In genomic region chr3:32389577-32389976, GRCh38 we compare ENCODE assay signal across 8 cellular contexts. TPM values are rescaled to one million over a fixed set of nuclear protein-coding genes. Genes with fewer than 3 reads are reported as not detected.
DNase-seq lines count a peak whose midpoint lies in the region; ATAC-seq, FAIRE-seq and TF ChIP-seq lines count a peak whose summit lies in the region.
"Not testable (repeated sequence)": the region's sequence is repeated elsewhere in the genome, so short reads cannot be mapped to it uniquely, and the experiment has no call there.

No MANE protein-coding gene starts in this region.

- H3K27me3 Mint-ChIP-seq in CD4-positive, CD25-positive, alpha-beta regulatory T cell; T-cell; activated CD8-positive, alpha-beta T cell treated with anti-CD3 and anti-CD28 coated beads, Interleukin-2, amount 10 ng/mL, durations not matched to agents 7 days and 5 days (ENCODE audit: low read depth); type B pancreatic cell: not testable (repeated sequence)
- H3K27me3 Mint-ChIP-seq in activated naive CD4-positive, alpha-beta T cell treated with anti-CD3 and anti-CD28 coated beads, Interleukin-2, amount 10 ng/mL, durations not matched to agents 7 days and 5 days = peaks cover 13% of the 10 kb centered on the region

- H3K36me3 ChIP-seq in CD4-positive, CD25-positive, alpha-beta regulatory T cell (ENCODE audit: control insufficient read depth, insufficient read depth, low read length); bronchial epithelial cell (ENCODE audit: control insufficient read depth, insufficient read depth, low read length); mesenchymal stem cell (ENCODE audit: control insufficient read depth in 1 of 2, insufficient read depth in 2 of 2, low read depth in 1 of 2, low read length in 2 of 2): not testable (repeated sequence)

- CTCF ChIA-PET in T-cell (lab: Charles Lee) = interaction anchor here (0.6 to 1.9 kb wide), 7 partner anchors 15 to 371 kb away, joined by 3 to 10 read pairs (median 5); no protein-coding TSS in a partner anchor
- CTCF ChIA-PET in activated CD8-positive, alpha-beta T cell treated with anti-CD3 and anti-CD28 coated beads, Interleukin-2, amount 10 ng/mL, durations not matched to agents 7 days and 5 days (lab: Charles Lee) = interaction anchor here (0.6 to 7.3 kb wide), 5 partner anchors 14 to 146 kb away, joined by 3 to 60 read pairs (median 16); no protein-coding TSS in a partner anchor
- CTCF ChIA-PET in activated naive CD4-positive, alpha-beta T cell treated with anti-CD3 and anti-CD28 coated beads, Interleukin-2, amount 10 ng/mL, durations not matched to agents 7 days and 5 days (lab: Charles Lee) = interaction anchor here (3.0 to 3.1 kb wide), 2 partner anchors 14 to 78 kb away, joined by 18 to 30 read pairs; no protein-coding TSS in a partner anchor

- not testable (repeated sequence) for H3K36me3 Mint-ChIP-seq in CD4-positive, CD25-positive, alpha-beta regulatory T cell; T-cell; activated naive CD4-positive, alpha-beta T cell treated with anti-CD3 and anti-CD28 coated beads, Interleukin-2, amount 10 ng/mL, durations not matched to agents 7 days and 5 days; type B pancreatic cell
- peaks cover 14% of the 10 kb centered on the region for H3K36me3 Mint-ChIP-seq in activated CD8-positive, alpha-beta T cell treated with anti-CD3 and anti-CD28 coated beads, Interleukin-2, amount 10 ng/mL, durations not matched to agents 7 days and 5 days (ENCODE audit: low read depth)

- peak overlapping the region in 3 of 4 donors; percentile 46 to 65 (median 47) for H3K4me3 Mint-ChIP-seq in CD4-positive, CD25-positive, alpha-beta regulatory T cell
- peak overlapping the region in 2 of 3 donors; percentile 28 to 43 for H3K4me3 Mint-ChIP-seq in T-cell
- peak overlapping the region; percentile 6 for H3K4me3 Mint-ChIP-seq in activated CD8-positive, alpha-beta T cell treated with anti-CD3 and anti-CD28 coated beads, Interleukin-2, amount 10 ng/mL, durations not matched to agents 7 days and 5 days
- H3K4me3 Mint-ChIP-seq in activated naive CD4-positive, alpha-beta T cell treated with anti-CD3 and anti-CD28 coated beads, Interleukin-2, amount 10 ng/mL, durations not matched to agents 7 days and 5 days = peak overlapping the region; percentile 13
- peak overlapping the region; percentile 10 for H3K4me3 Mint-ChIP-seq in type B pancreatic cell

- not testable (repeated sequence) for FAIRE-seq in bronchial epithelial cell (lab: Jason Lieb, UNC)

- not testable (repeated sequence) for H3K9ac ChIP-seq in mesenchymal stem cell (ENCODE audit: low read length)

- H3K4me1 ChIP-seq in CD4-positive, CD25-positive, alpha-beta regulatory T cell (ENCODE audit: control insufficient read depth, insufficient read depth, low read length, poor library complexity, severe bottlenecking) = peaks cover 32% of the 10 kb centered on the region
- H3K4me1 ChIP-seq in mesenchymal stem cell (ENCODE audit: control insufficient read depth, insufficient read depth, low read depth, low read length) = not testable (repeated sequence)

- not testable (repeated sequence) for DNase-seq in CD4-positive, CD25-positive, alpha-beta regulatory T cell; T-cell; activated CD8-positive, alpha-beta T cell treated with anti-CD3 and anti-CD28 coated beads, Interleukin-2, amount 10 ng/mL, durations not matched to agents 7 days and 5 days; activated naive CD4-positive, alpha-beta T cell treated with anti-CD3 and anti-CD28 coated beads, Interleukin-2, amount 10 ng/mL, durations not matched to agents 7 days and 5 days; type B pancreatic cell (ENCODE audit: extremely low spot score, unreplicated experiment)
- peak; percentile 66 for DNase-seq in HT1080 (ENCODE audit: low read depth)
- peak; percentile 54 for DNase-seq in bronchial epithelial cell (ENCODE audit: low read depth)
- peak; percentile 18 for DNase-seq in mesenchymal stem cell

- H3K79me1 ChIP-seq in mesenchymal stem cell (replicated peaks; ENCODE audit: low read length, poor library complexity, severe bottlenecking) = peaks cover 16% of the 10 kb centered on the region

- H3K14ac ChIP-seq in mesenchymal stem cell (ENCODE audit: low read length in 2 of 2) = not testable (repeated sequence)

- not testable (repeated sequence) for ATAC-seq in CD4-positive, CD25-positive, alpha-beta regulatory T cell (ENCODE audit: low read depth in 2 of 2); T-cell (replicated peaks in 1 of 4); activated CD8-positive, alpha-beta T cell treated with anti-CD3 and anti-CD28 coated beads, Interleukin-2, amount 10 ng/mL, durations not matched to agents 7 days and 5 days

- H3K27ac ChIP-seq in CD4-positive, CD25-positive, alpha-beta regulatory T cell (ENCODE audit: insufficient read depth, low read length, poor library complexity, severe bottlenecking); mesenchymal stem cell (ENCODE audit: low read length, poor library complexity, severe bottlenecking): not testable (repeated sequence)

- H3K27ac Mint-ChIP-seq in CD4-positive, CD25-positive, alpha-beta regulatory T cell = peak overlapping the region; percentile 72 to 87 (median 80)
- H3K27ac Mint-ChIP-seq in T-cell = peak overlapping the region; percentile 65 to 96
- not testable (repeated sequence) for H3K27ac Mint-ChIP-seq in activated CD8-positive, alpha-beta T cell treated with anti-CD3 and anti-CD28 coated beads, Interleukin-2, amount 10 ng/mL, durations not matched to agents 7 days and 5 days; activated naive CD4-positive, alpha-beta T cell treated with anti-CD3 and anti-CD28 coated beads, Interleukin-2, amount 10 ng/mL, durations not matched to agents 7 days and 5 days; type B pancreatic cell

- not testable (repeated sequence) for H3K4me3 ChIP-seq in CD4-positive, CD25-positive, alpha-beta regulatory T cell (ENCODE audit: low read depth, low read length); bronchial epithelial cell (ENCODE audit: low read depth, low read length); mesenchymal stem cell (ENCODE audit: insufficient read depth in 1 of 2, low read depth in 1 of 2, low read length in 2 of 2)

- H3K4ac ChIP-seq in mesenchymal stem cell (ENCODE audit: low read depth in 1 of 2, low read length in 2 of 2) = not testable (repeated sequence)

- 71% methylated on average over 2 of the region's 2 CpGs for WGBS in mesenchymal stem cell

- H2AK5ac ChIP-seq in mesenchymal stem cell (ENCODE audit: low read length, severe bottlenecking) = not testable (repeated sequence)

- H2BK15ac ChIP-seq in mesenchymal stem cell (ENCODE audit: low read depth, poor library complexity, severe bottlenecking) = not testable (repeated sequence)

- not testable (repeated sequence) for H3K9me3 Mint-ChIP-seq in CD4-positive, CD25-positive, alpha-beta regulatory T cell; T-cell; activated CD8-positive, alpha-beta T cell treated with anti-CD3 and anti-CD28 coated beads, Interleukin-2, amount 10 ng/mL, durations not matched to agents 7 days and 5 days (ENCODE audit: insufficient read depth); activated naive CD4-positive, alpha-beta T cell treated with anti-CD3 and anti-CD28 coated beads, Interleukin-2, amount 10 ng/mL, durations not matched to agents 7 days and 5 days; type B pancreatic cell

- not testable (repeated sequence) for H3K18ac ChIP-seq in mesenchymal stem cell (ENCODE audit: low read depth in 1 of 2, low read length in 2 of 2)

- not testable (repeated sequence) for H2BK12ac ChIP-seq in mesenchymal stem cell (ENCODE audit: low read length in 2 of 2)

- H3K4me1 Mint-ChIP-seq in CD4-positive, CD25-positive, alpha-beta regulatory T cell = peaks cover 23 to 58% (median 40%) of the 10 kb centered on the region in 4 donors
- H3K4me1 Mint-ChIP-seq in T-cell (peaks cover 34 to 48% (median 45%) of the 10 kb centered on the region in 3 donors), type B pancreatic cell (ENCODE audit: unreplicated experiment) (peaks cover 30% of the 10 kb centered on the region)
- H3K4me1 Mint-ChIP-seq in activated CD8-positive, alpha-beta T cell treated with anti-CD3 and anti-CD28 coated beads, Interleukin-2, amount 10 ng/mL, durations not matched to agents 7 days and 5 days (ENCODE audit: low read depth) = peaks cover 36% of the 10 kb centered on the region
- H3K4me1 Mint-ChIP-seq in activated naive CD4-positive, alpha-beta T cell treated with anti-CD3 and anti-CD28 coated beads, Interleukin-2, amount 10 ng/mL, durations not matched to agents 7 days and 5 days = peaks cover 35% of the 10 kb centered on the region

- H3K27me3 ChIP-seq in CD4-positive, CD25-positive, alpha-beta regulatory T cell (ENCODE audit: control insufficient read depth, insufficient read depth, low read length); bronchial epithelial cell (ENCODE audit: control insufficient read depth, insufficient read depth, low read length); mesenchymal stem cell (ENCODE audit: control insufficient read depth in 1 of 2, insufficient read depth in 1 of 2, low read length in 2 of 2): not testable (repeated sequence)

- H4K91ac ChIP-seq in mesenchymal stem cell (ENCODE audit: low read length) = not testable (repeated sequence)

- TF ChIP-seq CTCF in bronchial epithelial cell (IDR thresholded peaks at IDR 0.05; ENCODE audit: insufficient read depth, low read length, severe bottlenecking); type B pancreatic cell (conservative IDR thresholded peaks at IDR 0.05): not testable (repeated sequence)

- POLR2A ChIA-PET in T-cell (lab: Charles Lee) = interaction anchor here in 1 of 2 donors (1.4 kb wide), 1 partner anchor 11 kb away, joined by 6 read pairs; no protein-coding TSS in a partner anchor
- POLR2A ChIA-PET in activated CD8-positive, alpha-beta T cell treated with anti-CD3 and anti-CD28 coated beads, Interleukin-2, amount 10 ng/mL, durations not matched to agents 7 days and 5 days (lab: Charles Lee) = interaction anchor here (0.6 to 2.9 kb wide), 2 partner anchors 71 to 81 kb away, joined by 3 to 9 read pairs; no protein-coding TSS in a partner anchor

- not testable (repeated sequence) for H2BK5ac ChIP-seq in mesenchymal stem cell (ENCODE audit: low read depth, low read length, poor library complexity, severe bottlenecking)

- not testable (repeated sequence) for H4K8ac ChIP-seq in mesenchymal stem cell (ENCODE audit: low read length)

- not testable (repeated sequence) for H2BK120ac ChIP-seq in mesenchymal stem cell (ENCODE audit: low read depth, low read length)

- H2AFZ ChIP-seq in mesenchymal stem cell (ENCODE audit: low read depth, low read length) = not testable (repeated sequence)

- not testable (repeated sequence) for H3K4me2 ChIP-seq in mesenchymal stem cell (ENCODE audit: low read length, poor library complexity, severe bottlenecking)

- not testable (repeated sequence) for H3K23ac ChIP-seq in mesenchymal stem cell (ENCODE audit: low read length in 2 of 2)

- H3K9me3 ChIP-seq in CD4-positive, CD25-positive, alpha-beta regulatory T cell (ENCODE audit: control insufficient read depth in 2 of 2, low read length in 2 of 2); mesenchymal stem cell (ENCODE audit: control insufficient read depth, low read length): not testable (repeated sequence)

RNA-seq across cellular contexts. Expression of gene CMTM7, which starts 2.1 kb away (rescaled TPM):
- 77.3 TPM for total RNA-seq in CD4-positive, CD25-positive, alpha-beta regulatory T cell
- 100 to 1,000 TPM; 141 to 231 (median 171) TPM for polyA plus RNA-seq in CD4-positive, CD25-positive, alpha-beta regulatory T cell
- 39.2 and 57.9 TPM in 2 replicates for total RNA-seq in HT1080 (2014; rRNA removed; shearing (Covaris generic))
- polyA plus RNA-seq in HT1080 (2015; cell fraction: cytosol; rRNA removed) = 146 and 165 TPM in 2 replicates
- 79.1 and 84.8 TPM in 2 replicates for polyA plus RNA-seq in HT1080 (2015; cell fraction: nucleus; rRNA removed)
- 10 to 100 TPM; 40.7 to 56.7 (median 47.8) TPM for total RNA-seq in T-cell
- 10 to 100 TPM; 38.3 to 42.3 TPM for total RNA-seq in activated CD8-positive, alpha-beta T cell treated with anti-CD3 and anti-CD28 coated beads, Interleukin-2, amount 10 ng/mL, durations not matched to agents 7 days and 5 days
- total RNA-seq in bronchial epithelial cell = 3.1 and 5.8 TPM in 2 replicates
- 15.4 TPM for polyA plus RNA-seq in mesenchymal stem cell (2013, experiment 1 of 2)
- polyA plus RNA-seq in mesenchymal stem cell (2013, experiment 2 of 2) = 14.4 TPM
- total RNA-seq in type B pancreatic cell (ENCODE audit: low replicate concordance) = 8.2 and 20.4 TPM in 2 replicates
